ENCODE assay signal across 18 cellular contexts in the genomic region with DNA sequence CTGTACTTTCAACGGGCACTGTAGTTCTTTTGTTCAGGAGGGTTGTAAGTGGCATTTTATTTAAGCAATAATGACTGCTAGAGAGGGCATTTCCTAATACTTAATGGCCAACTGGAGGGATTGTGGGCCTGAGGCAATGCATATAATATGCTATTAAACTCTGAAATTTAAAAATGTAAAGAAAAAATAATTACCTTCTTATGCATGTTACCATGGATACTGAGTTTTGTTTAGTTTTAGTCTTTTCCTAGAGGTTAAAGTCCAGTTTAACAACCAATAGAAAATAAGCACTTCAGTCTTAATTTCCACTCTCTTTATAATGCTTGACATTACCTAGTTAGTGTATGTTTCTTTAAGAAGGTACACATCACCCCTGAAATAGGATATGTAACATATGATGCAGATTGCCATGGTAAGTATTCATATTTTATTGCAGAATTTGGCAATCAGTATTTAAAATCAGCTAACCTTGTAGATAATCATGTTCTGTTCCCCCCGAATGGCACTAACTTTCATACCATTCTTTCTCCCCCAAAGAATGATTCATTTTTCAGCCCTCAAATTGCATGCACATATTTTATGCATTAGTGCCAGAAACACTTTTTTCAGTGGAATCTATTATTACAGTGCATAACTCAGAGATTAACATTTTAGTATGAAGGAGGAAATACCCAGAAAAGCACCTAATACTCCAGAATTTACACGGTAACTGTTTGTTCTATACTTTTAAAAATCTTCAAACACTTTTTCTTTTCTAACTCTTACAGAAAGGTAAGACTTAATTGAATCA.
DNase-seq lines count a peak whose midpoint lies in the region; ATAC-seq lines count a peak whose summit lies in the region.
"Had no signal": no experiment of that assay in that cellular context is flagged by ENCODE, and none has a peak within 500 bp of the region (broad histone marks: within the 10 kb centered on the region; RNA-seq: fewer than 3 reads in every experiment).

No MANE protein-coding gene starts in this region.

- no peaks in the 10 kb centered on the region for H3K27me3 ChIP-seq in aorta (ENCODE audit: control insufficient read depth in 1 of 2, insufficient read depth in 2 of 2, low read length in 1 of 2)
- H3K27me3 ChIP-seq: cardiac muscle cell had no signal

- intact Hi-C loops in aorta (cut with DNase I): loop anchor here in 1 of 2 donors (10.0 kb wide), 1 partner anchor 143 kb away; no protein-coding TSS in a partner anchor

- no peak for ATAC-seq in activated naive CD8-positive, alpha-beta T cell treated with anti-CD3 and anti-CD28 coated beads, Interleukin-2, amount 50 U/mL, for 24 hours
- peak; percentile 18 for ATAC-seq in activated T-helper 17 cell treated with anti-CD3 and anti-CD28 coated beads, Interleukin-2, amount 50 U/mL, for 72 hours (replicated peaks)
- no peak for ATAC-seq in aorta (ENCODE audit: low FRiP score)
- no peak for ATAC-seq in GM18858 (IDR thresholded peaks at IDR 0.05; ENCODE audit: unreplicated experiment)
- ATAC-seq: activated naive CD4-positive, alpha-beta T cell treated with anti-CD3 and anti-CD28 coated beads, Interleukin-2, amount 50 U/mL, for 72 hours; esophagus mucosa; stimulated activated naive CD8-positive, alpha-beta T cell treated with anti-CD3 and anti-CD28 coated beads, Interleukin-15, amount 100 ng/mL, for 72 hours had no signal

- H3K36me3 ChIP-seq in aorta (ENCODE audit: control insufficient read depth in 1 of 2, insufficient read depth in 2 of 2, low read length in 1 of 2): no peaks in the 10 kb centered on the region
- H3K36me3 ChIP-seq: cardiac muscle cell had no signal

- H3K4me3 ChIP-seq in aorta (ENCODE audit: low read length in 2 of 2): no peak overlapping the region
- H3K4me3 ChIP-seq: cardiac muscle cell had no signal

- 3 to 14% methylated on average over 3 of the region's 3 CpGs for WGBS in aorta, 2 donors

- H3K27ac ChIP-seq in aorta (ENCODE audit: low read depth in 1 of 2, low read length in 2 of 2): peak overlapping the region; percentile 97
- H3K27ac ChIP-seq in caudate nucleus (ENCODE audit: low read depth, low read length): no peak overlapping the region
- H3K27ac ChIP-seq: cardiac muscle cell had no signal

- no peak overlapping the region for H3K4me3 Mint-ChIP-seq in activated naive CD8-positive, alpha-beta T cell treated with anti-CD3 and anti-CD28 coated beads, Interleukin-2, amount 50 U/mL, for 24 hours
- H3K4me3 Mint-ChIP-seq in activated naive CD8-positive, alpha-beta T cell treated with anti-CD3 and anti-CD28 coated beads for 36 hours: no peak overlapping the region
- H3K4me3 Mint-ChIP-seq in activated T-helper 17 cell treated with anti-CD3 and anti-CD28 coated beads, Interleukin-2, amount 50 U/mL, for 72 hours: no peak overlapping the region
- H3K4me3 Mint-ChIP-seq: nephron progenitor cell; stimulated activated naive CD8-positive, alpha-beta T cell treated with anti-CD3 and anti-CD28 coated beads, Interleukin-15, amount 100 ng/mL, for 72 hours had no signal

- H3K4me1 ChIP-seq in aorta (ENCODE audit: control insufficient read depth in 1 of 2, insufficient read depth in 2 of 2, low read length in 2 of 2): peaks cover 2 to 5% of the 10 kb centered on the region in 2 donors

- H3K9me3 ChIP-seq in aorta (ENCODE audit: control insufficient read depth, low read length): no peaks in the 10 kb centered on the region

- no peaks in the 10 kb centered on the region for H3K27me3 Mint-ChIP-seq in activated naive CD8-positive, alpha-beta T cell treated with anti-CD3 and anti-CD28 coated beads, Interleukin-2, amount 50 U/mL, for 24 hours
- H3K27me3 Mint-ChIP-seq in activated naive CD8-positive, alpha-beta T cell treated with anti-CD3 and anti-CD28 coated beads for 36 hours: no peaks in the 10 kb centered on the region
- peaks cover 3% of the 10 kb centered on the region for H3K27me3 Mint-ChIP-seq in activated T-helper 17 cell treated with anti-CD3 and anti-CD28 coated beads, Interleukin-2, amount 50 U/mL, for 72 hours
- H3K27me3 Mint-ChIP-seq: stimulated activated naive CD8-positive, alpha-beta T cell treated with anti-CD3 and anti-CD28 coated beads, Interleukin-15, amount 100 ng/mL, for 72 hours had no signal

- DNase-seq in activated naive CD8-positive, alpha-beta T cell treated with anti-CD3 and anti-CD28 coated beads, Interleukin-2, amount 50 U/mL, for 24 hours: no peak
- no peak for DNase-seq in activated naive CD8-positive, alpha-beta T cell treated with anti-CD3 and anti-CD28 coated beads for 36 hours
- DNase-seq in glomerular visceral epithelial cell (ENCODE audit: extremely low spot score) (peak; percentile 13), aorta (no peak), NOMO-1 treated with dmso at 0.1 percent for 144 hours (lab: John Stamatoyannopoulos, UW; ENCODE audit: unreplicated experiment) (no peak), caudate nucleus (lab: John Stamatoyannopoulos, UW) (no peak)
- DNase-seq: activated CD8-positive, alpha-beta memory T cell treated with anti-CD3 and anti-CD28 coated beads, Interleukin-2, amount 50 U/mL, for 4 hours; hippocampal formation; kidney glomerular epithelial cell; MV-4-11; NCI-H524 treated with DMSO at 0.1 percent for 48 hours; nephron progenitor cell; stimulated activated naive CD8-positive, alpha-beta T cell treated with anti-CD3 and anti-CD28 coated beads, Interleukin-15, amount 100 ng/mL, for 72 hours had no signal

- H3K27ac Mint-ChIP-seq in activated naive CD8-positive, alpha-beta T cell treated with anti-CD3 and anti-CD28 coated beads, Interleukin-2, amount 50 U/mL, for 24 hours: peak overlapping the region; percentile 32
- H3K27ac Mint-ChIP-seq in activated naive CD8-positive, alpha-beta T cell treated with anti-CD3 and anti-CD28 coated beads for 36 hours: no peak overlapping the region
- no peak overlapping the region for H3K27ac Mint-ChIP-seq in activated T-helper 17 cell treated with anti-CD3 and anti-CD28 coated beads, Interleukin-2, amount 50 U/mL, for 72 hours
- H3K27ac Mint-ChIP-seq: activated naive CD4-positive, alpha-beta T cell treated with anti-CD3 and anti-CD28 coated beads, Interleukin-2, amount 50 U/mL, for 72 hours; nephron progenitor cell; stimulated activated naive CD8-positive, alpha-beta T cell treated with anti-CD3 and anti-CD28 coated beads, Interleukin-15, amount 100 ng/mL, for 72 hours had no signal

- H3K9me3 Mint-ChIP-seq in activated naive CD8-positive, alpha-beta T cell treated with anti-CD3 and anti-CD28 coated beads, Interleukin-2, amount 50 U/mL, for 24 hours: no peaks in the 10 kb centered on the region
- H3K9me3 Mint-ChIP-seq in activated naive CD8-positive, alpha-beta T cell treated with anti-CD3 and anti-CD28 coated beads for 36 hours: no peaks in the 10 kb centered on the region
- H3K9me3 Mint-ChIP-seq in activated T-helper 17 cell treated with anti-CD3 and anti-CD28 coated beads, Interleukin-2, amount 50 U/mL, for 72 hours: no peaks in the 10 kb centered on the region
- H3K9me3 Mint-ChIP-seq: nephron progenitor cell; stimulated activated naive CD8-positive, alpha-beta T cell treated with anti-CD3 and anti-CD28 coated beads, Interleukin-15, amount 100 ng/mL, for 72 hours had no signal

- peaks cover 36% of the 10 kb centered on the region for H3K4me1 Mint-ChIP-seq in activated naive CD8-positive, alpha-beta T cell treated with anti-CD3 and anti-CD28 coated beads, Interleukin-2, amount 50 U/mL, for 24 hours
- peaks cover 7% of the 10 kb centered on the region for H3K4me1 Mint-ChIP-seq in activated naive CD8-positive, alpha-beta T cell treated with anti-CD3 and anti-CD28 coated beads for 36 hours
- no peaks in the 10 kb centered on the region for H3K4me1 Mint-ChIP-seq in activated T-helper 17 cell treated with anti-CD3 and anti-CD28 coated beads, Interleukin-2, amount 50 U/mL, for 72 hours

- H3K36me3 Mint-ChIP-seq in activated naive CD8-positive, alpha-beta T cell treated with anti-CD3 and anti-CD28 coated beads, Interleukin-2, amount 50 U/mL, for 24 hours (ENCODE audit: low read depth): no peaks in the 10 kb centered on the region
- no peaks in the 10 kb centered on the region for H3K36me3 Mint-ChIP-seq in activated naive CD8-positive, alpha-beta T cell treated with anti-CD3 and anti-CD28 coated beads for 36 hours
- H3K36me3 Mint-ChIP-seq in activated T-helper 17 cell treated with anti-CD3 and anti-CD28 coated beads, Interleukin-2, amount 50 U/mL, for 72 hours (ENCODE audit: low read depth): no peaks in the 10 kb centered on the region
- H3K36me3 Mint-ChIP-seq: activated naive CD4-positive, alpha-beta T cell treated with anti-CD3 and anti-CD28 coated beads, Interleukin-2, amount 50 U/mL, for 72 hours had no signal
